ENCODE assay signal across 12 cellular contexts in the genomic region with DNA sequence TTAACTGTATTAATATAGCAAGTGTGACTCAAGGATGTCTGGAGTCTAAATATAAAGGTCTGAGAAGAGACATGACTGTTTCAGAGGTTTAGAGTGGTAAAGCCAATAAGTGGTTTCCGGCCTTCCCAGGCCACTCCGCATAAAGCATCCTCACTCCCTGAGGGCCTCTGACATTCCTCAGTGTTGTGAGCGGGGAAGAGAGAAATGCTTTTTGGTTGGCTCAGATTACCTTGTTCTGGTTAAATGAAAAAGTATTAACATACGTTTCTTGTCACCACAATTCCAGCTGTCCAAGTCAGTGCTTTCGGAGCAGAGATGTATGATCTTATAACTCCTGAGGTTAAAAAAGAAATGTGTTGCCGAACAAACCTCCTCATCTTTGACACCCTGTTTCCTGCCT.
DNase-seq lines count a peak whose midpoint lies in the region; ATAC-seq and TF ChIP-seq lines count a peak whose summit lies in the region.
"Had no signal": no experiment of that assay in that cellular context is flagged by ENCODE, and none has a peak within 500 bp of the region (broad histone marks: within the 10 kb centered on the region; RNA-seq: fewer than 3 reads in every experiment).

No MANE protein-coding gene starts in this region.

- H3K4me1 ChIP-seq in A673 (ENCODE audit: insufficient read depth, low read length, poor library complexity, severe bottlenecking): no peaks in the 10 kb centered on the region
- H3K4me1 ChIP-seq in esophagus squamous epithelium: peaks cover 0 to 5% (median 0%) of the 10 kb centered on the region in 3 donors
- peaks cover 15% of the 10 kb centered on the region for H3K4me1 ChIP-seq in mesodermal cell (ENCODE audit: control insufficient read depth, insufficient read depth, low read length, poor library complexity, severe bottlenecking)

- no peaks in the 10 kb centered on the region for H3K36me3 ChIP-seq in A673 (ENCODE audit: insufficient read depth, low read length, poor library complexity, severe bottlenecking)
- no peaks in the 10 kb centered on the region for H3K36me3 ChIP-seq in esophagus squamous epithelium
- peaks cover 35% of the 10 kb centered on the region for H3K36me3 ChIP-seq in mesodermal cell (ENCODE audit: control insufficient read depth, insufficient read depth, low read length)
- H3K36me3 ChIP-seq: WERI-Rb-1 had no signal

- H3K27me3 ChIP-seq in A673 (replicated peaks; ENCODE audit: insufficient read depth, low read depth, low read length, poor library complexity) (no peaks in the 10 kb centered on the region), esophagus squamous epithelium (no peaks in the 10 kb centered on the region)

- no peak for TF ChIP-seq POLR2A in esophagus squamous epithelium (IDR thresholded peaks at IDR 0.05)

- DNase-seq in A673 (ENCODE audit: low spot score) (peak; percentile 30), LHCN-M2 (ENCODE audit: low read depth) (peak; percentile 94), esophagus squamous epithelium (lab: John Stamatoyannopoulos, UW) (no peak), NCI-H128 (lab: John Stamatoyannopoulos, UW; ENCODE audit: unreplicated experiment) (no peak)
- no peak for DNase-seq in stimulated activated naive CD4-positive, alpha-beta T cell (lab: John Stamatoyannopoulos, UW)
- DNase-seq: activated effector memory CD4-positive, alpha-beta T cell treated with anti-CD3 and anti-CD28 coated beads, Interleukin-2, amount 50 U/mL, for 16 hours; PC-3 had no signal

- TF ChIP-seq CTCF in A673 (conservative IDR thresholded peaks at IDR 0.05; ENCODE audit: low read depth, low read length): no peak
- TF ChIP-seq CTCF in esophagus squamous epithelium (IDR thresholded peaks at IDR 0.05): no peak

- ATAC-seq in GM18519 (IDR thresholded peaks at IDR 0.05; ENCODE audit: low FRiP score, unreplicated experiment) (no peak), HG02870 (IDR thresholded peaks at IDR 0.05; ENCODE audit: unreplicated experiment) (no peak)
- ATAC-seq: PC-3 had no signal

- BruUV-seq in A673 (replicated peaks; lab: Mats Ljungman, UMichigan): no TSS peak

- H3K9me3 ChIP-seq in A673 (ENCODE audit: low read depth, low read length, poor library complexity, severe bottlenecking): no peaks in the 10 kb centered on the region
- H3K9me3 ChIP-seq in esophagus squamous epithelium: no peaks in the 10 kb centered on the region
- H3K9me3 ChIP-seq in mesodermal cell (ENCODE audit: control insufficient read depth, low read length): peaks cover 4% of the 10 kb centered on the region

- no peak overlapping the region for H3K27ac ChIP-seq in A673 (ENCODE audit: low read depth, low read length, poor library complexity, severe bottlenecking)
- H3K27ac ChIP-seq in esophagus squamous epithelium: peak overlapping the region in 3 of 4 donors; percentile 14 to 56 (median 32)
- peak overlapping the region; percentile 39 for H3K27ac ChIP-seq in mesodermal cell (ENCODE audit: low read depth, low read length, severe bottlenecking)
- H3K27ac ChIP-seq: epithelial cell of prostate, WERI-Rb-1 had no signal

- intact Hi-C loops in A673 (cut with micrococcal nuclease; ENCODE audit: unreplicated experiment) (no loop called here), esophagus squamous epithelium (cut with DNase I) (no loop called here)

- whole genome bisulfite sequencing in esophagus squamous epithelium, 2 donors: 61 to 78% methylated on average over 6 of the region's 6 CpGs
- WGBS in mesodermal cell (ENCODE audit: insufficient coverage in 2 of 2), 2 experiments: 80 to 83% methylated on average over 1 to 2 of the region's 6 CpGs

- POLR2A ChIA-PET in A673 (lab: Charles Lee; ENCODE audit: low non-redundant PET): no interaction called here

- CTCF ChIA-PET in A673 (lab: Charles Lee): no interaction called here

- H3K4me3 ChIP-seq in A673 (ENCODE audit: low read depth, low read length, poor library complexity, severe bottlenecking) (no peak overlapping the region), esophagus squamous epithelium (no peak overlapping the region), mesodermal cell (ENCODE audit: extremely low read depth, insufficient read depth, low read length, poor library complexity, severe bottlenecking) (no peak overlapping the region)

Comparison
In these comparisons a context has a peak if more than half of its experiments do, and no peak if none do; other contexts are left out.
1. DNase-seq: peak in A673 (single experiment) and LHCN-M2 (single experiment); none in esophagus squamous epithelium (single experiment), NCI-H128 (single experiment) and stimulated activated naive CD4-positive, alpha-beta T cell (0 of 6).